Comparison of ENCODE assay signal across 1 cellular context in the genomic region with DNA sequence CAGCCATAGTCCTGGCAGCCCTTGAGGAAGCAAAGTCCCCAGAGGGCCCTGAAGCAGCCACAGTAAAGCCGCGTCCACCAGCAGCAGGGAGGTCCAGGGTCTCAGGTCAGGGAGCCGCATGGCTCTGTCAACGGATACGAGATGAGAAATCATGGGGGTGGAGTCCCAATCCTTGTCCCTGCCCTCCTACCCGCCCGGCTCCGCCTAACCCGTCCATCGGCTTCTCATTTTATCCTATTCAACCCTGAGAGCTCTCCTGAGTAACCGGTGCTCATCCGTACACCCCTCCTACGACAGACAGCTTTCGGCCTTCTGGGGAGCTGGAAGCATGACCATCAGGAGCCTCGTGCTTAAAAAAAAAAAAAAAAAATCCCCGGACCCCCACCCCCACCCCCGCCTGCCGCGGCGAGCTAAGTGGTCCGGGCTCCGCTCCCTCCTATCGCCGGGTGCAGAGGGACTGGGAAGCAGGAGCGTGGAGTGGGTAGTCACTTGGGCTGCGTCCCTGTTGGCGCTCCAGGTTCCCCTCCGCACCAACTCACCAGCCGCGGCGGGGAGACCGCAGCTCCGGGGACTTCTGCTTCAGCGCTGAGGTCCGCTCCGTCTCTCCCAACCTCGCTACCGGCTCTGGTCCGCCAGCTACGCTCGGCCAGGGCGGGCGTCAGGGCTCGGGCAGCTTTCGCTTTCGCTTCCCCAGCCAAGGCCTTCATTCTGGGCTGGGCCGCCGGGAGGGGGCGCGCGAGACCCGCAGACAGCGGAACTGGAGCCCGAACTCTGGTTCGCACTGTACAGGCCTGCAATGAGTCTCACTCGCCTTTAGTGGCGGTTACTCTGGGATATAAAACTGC.
TF ChIP-seq lines count a peak whose summit lies in the region.

Gene TAP2 (minus strand): TSS at position 626 of the 845 bp plus-strand sequence. CDS start 506 bp downstream, at position 120.

TF ChIP-seq in HEK293, 187 proteins besides CTCF, POLR2A, EP300 and RAD21 (continued from another document and continues in another):
- TF ChIP-seq ZSCAN4 (tag by site-specific recombination; IDR thresholded peaks at IDR 0.05): no peak
- peak; percentile 58; the same call in 1 of the 2 replicates for TF ChIP-seq ZBTB8A (tag by site-specific recombination; IDR thresholded peaks at IDR 0.05)
- TF ChIP-seq ZNF596 (tag by site-specific recombination; IDR thresholded peaks at IDR 0.05): no peak
- no peak for TF ChIP-seq KLF9 (tag by site-specific recombination; IDR thresholded peaks at IDR 0.05; ENCODE audit: low read depth)
- TF ChIP-seq ATF2 (tag by site-specific recombination; IDR thresholded peaks at IDR 0.05; ENCODE audit: low read depth): no peak
- no peak for TF ChIP-seq ZNF530 (tag by site-specific recombination; IDR thresholded peaks at IDR 0.05; ENCODE audit: low read depth)
- no peak for TF ChIP-seq ZNF354C (tag by site-specific recombination; IDR thresholded peaks at IDR 0.05; ENCODE audit: borderline replicate concordance, low read depth)
- no peak for TF ChIP-seq ELK4 (IDR thresholded peaks at IDR 0.05; ENCODE audit: borderline replicate concordance, low read depth, low read length)
- TF ChIP-seq KLF8 (tag by site-specific recombination; IDR thresholded peaks at IDR 0.05): peak; percentile 62
- TF ChIP-seq ZNF350 (tag by site-specific recombination; IDR thresholded peaks at IDR 0.05): no peak
- TF ChIP-seq, protein P1, sequence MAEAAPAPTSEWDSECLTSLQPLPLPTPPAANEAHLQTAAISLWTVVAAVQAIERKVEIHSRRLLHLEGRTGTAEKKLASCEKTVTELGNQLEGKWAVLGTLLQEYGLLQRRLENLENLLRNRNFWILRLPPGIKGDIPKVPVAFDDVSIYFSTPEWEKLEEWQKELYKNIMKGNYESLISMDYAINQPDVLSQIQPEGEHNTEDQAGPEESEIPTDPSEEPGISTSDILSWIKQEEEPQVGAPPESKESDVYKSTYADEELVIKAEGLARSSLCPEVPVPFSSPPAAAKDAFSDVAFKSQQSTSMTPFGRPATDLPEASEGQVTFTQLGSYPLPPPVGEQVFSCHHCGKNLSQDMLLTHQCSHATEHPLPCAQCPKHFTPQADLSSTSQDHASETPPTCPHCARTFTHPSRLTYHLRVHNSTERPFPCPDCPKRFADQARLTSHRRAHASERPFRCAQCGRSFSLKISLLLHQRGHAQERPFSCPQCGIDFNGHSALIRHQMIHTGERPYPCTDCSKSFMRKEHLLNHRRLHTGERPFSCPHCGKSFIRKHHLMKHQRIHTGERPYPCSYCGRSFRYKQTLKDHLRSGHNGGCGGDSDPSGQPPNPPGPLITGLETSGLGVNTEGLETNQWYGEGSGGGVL (tag by site-specific recombination; IDR thresholded peaks at IDR 0.05): no peak
- TF ChIP-seq ZNF785 (tag by site-specific recombination; IDR thresholded peaks at IDR 0.05): no peak
- TF ChIP-seq ZNF274 (IDR thresholded peaks at IDR 0.05; ENCODE audit: low read length): no peak
- TF ChIP-seq ZNF274 (tag by site-specific recombination; IDR thresholded peaks at IDR 0.05; ENCODE audit: borderline replicate concordance): no peak
- TF ChIP-seq, protein P2, sequence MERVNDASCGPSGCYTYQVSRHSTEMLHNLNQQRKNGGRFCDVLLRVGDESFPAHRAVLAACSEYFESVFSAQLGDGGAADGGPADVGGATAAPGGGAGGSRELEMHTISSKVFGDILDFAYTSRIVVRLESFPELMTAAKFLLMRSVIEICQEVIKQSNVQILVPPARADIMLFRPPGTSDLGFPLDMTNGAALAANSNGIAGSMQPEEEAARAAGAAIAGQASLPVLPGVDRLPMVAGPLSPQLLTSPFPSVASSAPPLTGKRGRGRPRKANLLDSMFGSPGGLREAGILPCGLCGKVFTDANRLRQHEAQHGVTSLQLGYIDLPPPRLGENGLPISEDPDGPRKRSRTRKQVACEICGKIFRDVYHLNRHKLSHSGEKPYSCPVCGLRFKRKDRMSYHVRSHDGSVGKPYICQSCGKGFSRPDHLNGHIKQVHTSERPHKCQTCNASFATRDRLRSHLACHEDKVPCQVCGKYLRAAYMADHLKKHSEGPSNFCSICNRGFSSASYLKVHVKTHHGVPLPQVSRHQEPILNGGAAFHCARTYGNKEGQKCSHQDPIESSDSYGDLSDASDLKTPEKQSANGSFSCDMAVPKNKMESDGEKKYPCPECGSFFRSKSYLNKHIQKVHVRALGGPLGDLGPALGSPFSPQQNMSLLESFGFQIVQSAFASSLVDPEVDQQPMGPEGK (tag by site-specific recombination; IDR thresholded peaks at IDR 0.05): peak; percentile 35
- TF ChIP-seq SCRT2 (tag by site-specific recombination; IDR thresholded peaks at IDR 0.05): no peak
- TF ChIP-seq ZNF202 (tag by site-specific recombination; IDR thresholded peaks at IDR 0.05; ENCODE audit: borderline replicate concordance): no peak
- TF ChIP-seq ZNF830 (tag by site-specific recombination; IDR thresholded peaks at IDR 0.05; ENCODE audit: low read depth): no peak
- TF ChIP-seq ZNF571 (tag by site-specific recombination; IDR thresholded peaks at IDR 0.05): no peak
- 0 out of 2 replicates have a peak, but pooled peaks have one; percentile 64 for TF ChIP-seq ZNF561 (tag by site-specific recombination; IDR thresholded peaks at IDR 0.05; ENCODE audit: borderline replicate concordance)
- TF ChIP-seq EGR2 (tag by site-specific recombination; IDR thresholded peaks at IDR 0.05; ENCODE audit: low read depth): no peak
- peak; percentile 59; the same call in 1 of the 2 replicates for TF ChIP-seq ZNF394 (tag by site-specific recombination; IDR thresholded peaks at IDR 0.05; ENCODE audit: borderline replicate concordance)
- TF ChIP-seq BCL11A (tag by site-specific recombination; IDR thresholded peaks at IDR 0.05; ENCODE audit: low read depth): no peak
- TF ChIP-seq KLF16 (tag by site-specific recombination; IDR thresholded peaks at IDR 0.05): no peak
- no peak for TF ChIP-seq ZNF121 (tag by site-specific recombination; IDR thresholded peaks at IDR 0.05)
- TF ChIP-seq ZBTB26 (tag by site-specific recombination; optimal IDR thresholded peaks at IDR 0.05): peak; percentile 42
- TF ChIP-seq ZNF510 (tag by site-specific recombination; IDR thresholded peaks at IDR 0.05; ENCODE audit: insufficient replicate concordance): no peak
- TF ChIP-seq ZNF548 (tag by site-specific recombination; IDR thresholded peaks at IDR 0.05): no peak
- TF ChIP-seq, protein P3, sequence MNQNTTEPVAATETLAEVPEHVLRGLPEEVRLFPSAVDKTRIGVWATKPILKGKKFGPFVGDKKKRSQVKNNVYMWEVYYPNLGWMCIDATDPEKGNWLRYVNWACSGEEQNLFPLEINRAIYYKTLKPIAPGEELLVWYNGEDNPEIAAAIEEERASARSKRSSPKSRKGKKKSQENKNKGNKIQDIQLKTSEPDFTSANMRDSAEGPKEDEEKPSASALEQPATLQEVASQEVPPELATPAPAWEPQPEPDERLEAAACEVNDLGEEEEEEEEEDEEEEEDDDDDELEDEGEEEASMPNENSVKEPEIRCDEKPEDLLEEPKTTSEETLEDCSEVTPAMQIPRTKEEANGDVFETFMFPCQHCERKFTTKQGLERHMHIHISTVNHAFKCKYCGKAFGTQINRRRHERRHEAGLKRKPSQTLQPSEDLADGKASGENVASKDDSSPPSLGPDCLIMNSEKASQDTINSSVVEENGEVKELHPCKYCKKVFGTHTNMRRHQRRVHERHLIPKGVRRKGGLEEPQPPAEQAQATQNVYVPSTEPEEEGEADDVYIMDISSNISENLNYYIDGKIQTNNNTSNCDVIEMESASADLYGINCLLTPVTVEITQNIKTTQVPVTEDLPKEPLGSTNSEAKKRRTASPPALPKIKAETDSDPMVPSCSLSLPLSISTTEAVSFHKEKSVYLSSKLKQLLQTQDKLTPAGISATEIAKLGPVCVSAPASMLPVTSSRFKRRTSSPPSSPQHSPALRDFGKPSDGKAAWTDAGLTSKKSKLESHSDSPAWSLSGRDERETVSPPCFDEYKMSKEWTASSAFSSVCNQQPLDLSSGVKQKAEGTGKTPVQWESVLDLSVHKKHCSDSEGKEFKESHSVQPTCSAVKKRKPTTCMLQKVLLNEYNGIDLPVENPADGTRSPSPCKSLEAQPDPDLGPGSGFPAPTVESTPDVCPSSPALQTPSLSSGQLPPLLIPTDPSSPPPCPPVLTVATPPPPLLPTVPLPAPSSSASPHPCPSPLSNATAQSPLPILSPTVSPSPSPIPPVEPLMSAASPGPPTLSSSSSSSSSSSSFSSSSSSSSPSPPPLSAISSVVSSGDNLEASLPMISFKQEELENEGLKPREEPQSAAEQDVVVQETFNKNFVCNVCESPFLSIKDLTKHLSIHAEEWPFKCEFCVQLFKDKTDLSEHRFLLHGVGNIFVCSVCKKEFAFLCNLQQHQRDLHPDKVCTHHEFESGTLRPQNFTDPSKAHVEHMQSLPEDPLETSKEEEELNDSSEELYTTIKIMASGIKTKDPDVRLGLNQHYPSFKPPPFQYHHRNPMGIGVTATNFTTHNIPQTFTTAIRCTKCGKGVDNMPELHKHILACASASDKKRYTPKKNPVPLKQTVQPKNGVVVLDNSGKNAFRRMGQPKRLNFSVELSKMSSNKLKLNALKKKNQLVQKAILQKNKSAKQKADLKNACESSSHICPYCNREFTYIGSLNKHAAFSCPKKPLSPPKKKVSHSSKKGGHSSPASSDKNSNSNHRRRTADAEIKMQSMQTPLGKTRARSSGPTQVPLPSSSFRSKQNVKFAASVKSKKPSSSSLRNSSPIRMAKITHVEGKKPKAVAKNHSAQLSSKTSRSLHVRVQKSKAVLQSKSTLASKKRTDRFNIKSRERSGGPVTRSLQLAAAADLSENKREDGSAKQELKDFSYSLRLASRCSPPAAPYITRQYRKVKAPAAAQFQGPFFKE (tag by site-specific recombination; IDR thresholded peaks at IDR 0.05; ENCODE audit: borderline replicate concordance): no peak
- no peak for TF ChIP-seq ZNF292 (tag by site-specific recombination; IDR thresholded peaks at IDR 0.05; ENCODE audit: borderline replicate concordance, low read depth)
- TF ChIP-seq ZNF174 (tag by site-specific recombination; IDR thresholded peaks at IDR 0.05): no peak
- no peak for TF ChIP-seq ZNF404 (tag by site-specific recombination; IDR thresholded peaks at IDR 0.05)
- peak; percentile 85 for TF ChIP-seq ZNF335 (tag by site-specific recombination; conservative IDR thresholded peaks at IDR 0.05)
- no peak for TF ChIP-seq MYNN (tag by site-specific recombination; IDR thresholded peaks at IDR 0.05; ENCODE audit: borderline replicate concordance)
- TF ChIP-seq YY1 (tag by site-specific recombination; IDR thresholded peaks at IDR 0.05): no peak
- no peak for TF ChIP-seq ZNF248 (tag by site-specific recombination; IDR thresholded peaks at IDR 0.05)
- TF ChIP-seq GFI1B (tag by site-specific recombination; IDR thresholded peaks at IDR 0.05): no peak
- no peak for TF ChIP-seq ZNF792 (tag by site-specific recombination; IDR thresholded peaks at IDR 0.05)
- TF ChIP-seq ZNF132 (tag by site-specific recombination; IDR thresholded peaks at IDR 0.05; ENCODE audit: borderline replicate concordance): no peak
- TF ChIP-seq ZNF610 (tag by site-specific recombination; IDR thresholded peaks at IDR 0.05; ENCODE audit: borderline replicate concordance): no peak
- 0 out of 2 replicates have a peak, but pooled peaks have one; percentile 37 for TF ChIP-seq ZNF777 (tag by site-specific recombination; IDR thresholded peaks at IDR 0.05; ENCODE audit: borderline replicate concordance)
- TF ChIP-seq, protein P4, sequence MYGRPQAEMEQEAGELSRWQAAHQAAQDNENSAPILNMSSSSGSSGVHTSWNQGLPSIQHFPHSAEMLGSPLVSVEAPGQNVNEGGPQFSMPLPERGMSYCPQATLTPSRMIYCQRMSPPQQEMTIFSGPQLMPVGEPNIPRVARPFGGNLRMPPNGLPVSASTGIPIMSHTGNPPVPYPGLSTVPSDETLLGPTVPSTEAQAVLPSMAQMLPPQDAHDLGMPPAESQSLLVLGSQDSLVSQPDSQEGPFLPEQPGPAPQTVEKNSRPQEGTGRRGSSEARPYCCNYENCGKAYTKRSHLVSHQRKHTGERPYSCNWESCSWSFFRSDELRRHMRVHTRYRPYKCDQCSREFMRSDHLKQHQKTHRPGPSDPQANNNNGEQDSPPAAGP (tag by site-specific recombination; IDR thresholded peaks at IDR 0.05): peak; percentile 61; the same call in 1 of the 2 replicates
- TF ChIP-seq TCF7L2 (IDR thresholded peaks at IDR 0.05; ENCODE audit: borderline replicate concordance, low read depth, low read length): no peak
- peak; percentile 92 for TF ChIP-seq ZNF654 (tag by site-specific recombination; IDR thresholded peaks at IDR 0.05; ENCODE audit: low read depth)
- no peak; the same call in none of the 2 replicates for TF ChIP-seq ZBTB48 (tag by site-specific recombination; IDR thresholded peaks at IDR 0.05)
- no peak for TF ChIP-seq ZNF416 (tag by site-specific recombination; IDR thresholded peaks at IDR 0.05)
- no peak for TF ChIP-seq ZSCAN16 (tag by site-specific recombination; IDR thresholded peaks at IDR 0.05)
